In genomic region chr6:109892451-109893435, GRCh38 we compare ENCODE assay signal across 11 cellular contexts.
DNase-seq lines count a peak whose midpoint lies in the region; ATAC-seq and TF ChIP-seq lines count a peak whose summit lies in the region.
"Had no signal": no experiment of that assay in that cellular context is flagged by ENCODE, and none has a peak within 500 bp of the region (broad histone marks: within the 10 kb centered on the region; RNA-seq: fewer than 3 reads in every experiment).

No MANE protein-coding gene starts in this region.

- H3K9me3 Mint-ChIP-seq in nephron progenitor cell: peaks cover 5% of the 10 kb centered on the region
- H3K9me3 Mint-ChIP-seq in naive thymus-derived CD8-positive, alpha-beta T cell: peaks cover 0 to 7% (median 0%) of the 10 kb centered on the region in 9 donors
- H3K9me3 Mint-ChIP-seq in glutamatergic neuron (ENCODE audit: unreplicated experiment): peaks cover 4% of the 10 kb centered on the region

- intact Hi-C loops in posterior vena cava (cut with DNase I): no loop called here

- POLR2A ChIA-PET in naive thymus-derived CD8-positive, alpha-beta T cell (lab: Charles Lee): no interaction called here

- H3K27me3 Mint-ChIP-seq in nephron progenitor cell (ENCODE audit: low read depth, poor library complexity): peaks cover 11% of the 10 kb centered on the region
- peaks cover 2 to 12% (median 6%) of the 10 kb centered on the region in 5 donors for H3K27me3 Mint-ChIP-seq in naive thymus-derived CD8-positive, alpha-beta T cell
- H3K27me3 Mint-ChIP-seq in glutamatergic neuron (ENCODE audit: unreplicated experiment): peaks cover 4% of the 10 kb centered on the region

- H3K27ac ChIP-seq in epithelial cell of prostate: peak overlapping the region; percentile 55

- no peak for ATAC-seq in naive thymus-derived CD8-positive, alpha-beta T cell

- DNase-seq in DMS53 treated with DMSO at 0.1 percent for 48 hours (lab: John Stamatoyannopoulos, UW; ENCODE audit: unreplicated experiment) (peak; percentile 80), NCI-H2196 treated with DMSO at 0.1 percent for 48 hours (lab: John Stamatoyannopoulos, UW; ENCODE audit: unreplicated experiment) (peak; percentile 72), epithelial cell of prostate (ENCODE audit: low read depth, low spot score) (peak; percentile 75), nephron progenitor cell (no peak), posterior vena cava (ENCODE audit: low spot score) (no peak), glutamatergic neuron (no peak), COLO829 (ENCODE audit: low spot score) (no peak)
- DNase-seq in naive thymus-derived CD8-positive, alpha-beta T cell: no peak
- DNase-seq: dermis blood vessel endothelial cell, kidney glomerular epithelial cell, T-helper 1 cell had no signal

- peaks cover 7% of the 10 kb centered on the region for H3K4me1 Mint-ChIP-seq in nephron progenitor cell
- peaks cover 0 to 34% (median under 1%) of the 10 kb centered on the region in 4 donors for H3K4me1 Mint-ChIP-seq in naive thymus-derived CD8-positive, alpha-beta T cell
- peaks cover 2% of the 10 kb centered on the region for H3K4me1 Mint-ChIP-seq in glutamatergic neuron (ENCODE audit: low read depth, unreplicated experiment)

- no peaks in the 10 kb centered on the region for H3K36me3 Mint-ChIP-seq in nephron progenitor cell (ENCODE audit: low read depth)
- H3K36me3 Mint-ChIP-seq in naive thymus-derived CD8-positive, alpha-beta T cell: no peaks in the 10 kb centered on the region
- peaks cover 18% of the 10 kb centered on the region for H3K36me3 Mint-ChIP-seq in glutamatergic neuron (ENCODE audit: unreplicated experiment)

- TF ChIP-seq CTCF in nephron progenitor cell (IDR thresholded peaks at IDR 0.05) (no peak), glutamatergic neuron (IDR thresholded peaks at IDR 0.05; ENCODE audit: partially characterized antibody, unreplicated experiment) (no peak)

- H3K4me3 Mint-ChIP-seq in nephron progenitor cell (no peak overlapping the region), glutamatergic neuron (ENCODE audit: unreplicated experiment) (no peak overlapping the region)
- H3K4me3 Mint-ChIP-seq in naive thymus-derived CD8-positive, alpha-beta T cell: no peak overlapping the region

- H3K27ac Mint-ChIP-seq in nephron progenitor cell: peak overlapping the region; percentile 30
- H3K27ac Mint-ChIP-seq in naive thymus-derived CD8-positive, alpha-beta T cell: peak overlapping the region in 1 of 10 donors; percentile 75
- H3K27ac Mint-ChIP-seq in glutamatergic neuron (ENCODE audit: unreplicated experiment): no peak overlapping the region

Comparison
In these comparisons a context has a peak if more than half of its experiments do, and no peak if none do; other contexts are left out.
1. DNase-seq: peak in DMS53 treated with DMSO at 0.1 percent for 48 hours (single experiment), NCI-H2196 treated with DMSO at 0.1 percent for 48 hours (single experiment) and epithelial cell of prostate (single experiment); none in nephron progenitor cell (single experiment), posterior vena cava (single experiment), naive thymus-derived CD8-positive, alpha-beta T cell (0 of 10), glutamatergic neuron (single experiment) and COLO829 (single experiment).